In genomic region chr2:68467077-68467960, GRCh38 we compare ENCODE assay signal across 8 cellular contexts.
DNase-seq lines count a peak whose midpoint lies in the region; ATAC-seq and FAIRE-seq lines count a peak whose summit lies in the region.

Gene APLF (plus strand): TSS chr2:68467585. CDS start chr2:68467732, 147 bp downstream.
Gene FBXO48 (minus strand): TSS chr2:68467294. CDS start chr2:68465145, 2,149 bp downstream.

- H3K4me1 ChIP-seq in BLaER1, result peaks cover 22% of the 10 kb centered on the region

- H3K9me3 ChIP-seq in BLaER1, result no peaks in the 10 kb centered on the region

- H3K4me2 ChIP-seq in BLaER1, result peak within 1 kb of the TSS; percentile 91

- no peaks in the 10 kb centered on the region for H3K27me3 ChIP-seq in BLaER1

- H3K9ac ChIP-seq in BLaER1, result peak within 1 kb of the TSS; percentile 93

- H3K36me3 ChIP-seq in BLaER1, result no peaks in the 10 kb centered on the region

- FAIRE-seq in colon (lab: Jason Lieb, UNC), result peak; percentile 83

- H3K27ac ChIP-seq in BLaER1, result peak within 1 kb of the TSS; percentile 87

- DNase-seq in NCI-H524 treated with DMSO at 0.1 percent for 48 hours (lab: John Stamatoyannopoulos, UW) (peak; percentile 85), kidney glomerular epithelial cell (lab: John Stamatoyannopoulos, UW) (peak; percentile 98)
- DNase-seq in activated CD4-positive, alpha-beta T cell treated with anti-CD3 and anti-CD28 coated beads for 48 hours, result peak; percentile 99
- DNase-seq in stimulated activated CD4-positive, alpha-beta T cell treated with anti-CD3 and anti-CD28 coated beads, Interleukin-15, amount 100 ng/mL, for 48 hours (ENCODE audit: low read depth in 2 of 2), result peak; percentile 94 to 95

- H3K4me3 ChIP-seq in BLaER1, result peak within 1 kb of the TSS; percentile 78

- peak; percentile 96 for ATAC-seq in GM19324 (IDR thresholded peaks at IDR 0.05; ENCODE audit: low FRiP score, unreplicated experiment)
- ATAC-seq in HG03460 (IDR thresholded peaks at IDR 0.05; ENCODE audit: unreplicated experiment), result peak; percentile 95

- H4K20me1 ChIP-seq in BLaER1, result no peaks in the 10 kb centered on the region

Comparison
In these comparisons a context has a peak if more than half of its experiments do, and no peak if none do; other contexts are left out.
1. Peak in every context shown above with its lines: DNase-seq, ATAC-seq, H3K4me3 ChIP-seq and H3K27ac ChIP-seq.